ENCODE assay signal across 9 cellular contexts in the genomic region with DNA sequence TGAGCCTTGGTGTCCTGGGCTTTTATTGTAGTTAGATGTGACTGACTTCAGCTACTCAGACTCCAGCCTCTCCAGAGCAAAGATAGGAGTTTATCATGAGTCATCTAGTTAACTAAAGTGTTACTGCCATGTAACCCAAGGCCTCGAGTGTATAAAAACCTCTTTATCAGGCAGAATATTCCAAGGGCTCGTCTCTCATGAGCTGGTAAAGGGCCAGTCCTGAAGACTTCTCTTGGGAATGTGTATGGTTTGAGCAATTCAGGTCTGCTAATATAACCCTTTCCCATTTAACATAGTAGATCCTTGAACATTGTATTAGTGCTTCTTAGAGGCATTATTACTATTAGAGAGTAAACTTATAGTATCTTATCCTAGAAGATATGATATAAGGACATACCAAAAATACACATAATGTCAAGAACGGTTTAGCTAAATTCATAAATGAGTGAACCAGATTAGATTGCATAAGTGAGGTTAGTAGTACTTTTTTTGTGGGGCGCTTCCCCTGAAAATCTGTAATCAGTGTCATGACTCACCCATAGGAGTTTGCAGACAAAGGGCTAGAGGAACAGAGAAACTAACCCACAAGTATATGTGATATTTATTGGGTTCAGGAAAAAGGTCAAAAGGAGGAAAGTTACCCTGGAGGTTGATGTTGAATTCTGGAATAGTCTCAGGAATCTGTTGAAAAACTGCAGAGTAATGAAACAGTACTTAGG. TPM values are rescaled to one million over a fixed set of nuclear protein-coding genes. Genes with fewer than 3 reads are reported as not detected.
A peak's percentile ranks its signal among the peaks of the same experiment; 100 is the strongest.
DNase-seq lines count a peak whose midpoint lies in the region; ATAC-seq, FAIRE-seq and TF ChIP-seq lines count a peak whose summit lies in the region.
"Had no signal": no experiment of that assay in that cellular context is flagged by ENCODE, and none has a peak within 500 bp of the region (broad histone marks: within the 10 kb centered on the region; RNA-seq: fewer than 3 reads in every experiment).

No MANE protein-coding gene starts in this region.

- no peak overlapping the region for H3K4me3 ChIP-seq in fibroblast of villous mesenchyme (ENCODE audit: low read depth, low read length)
- no peak overlapping the region for H3K4me3 ChIP-seq in H7 (ENCODE audit: insufficient read depth, low read depth, low read length)

- H3K4me1 Mint-ChIP-seq in activated naive CD8-positive, alpha-beta T cell treated with anti-CD3 and anti-CD28 coated beads, Interleukin-2, amount 50 U/mL, for 24 hours, result peaks cover 26% of the 10 kb centered on the region
- H3K4me1 Mint-ChIP-seq in activated naive CD8-positive, alpha-beta T cell treated with anti-CD3 and anti-CD28 coated beads for 36 hours, result peaks cover 8% of the 10 kb centered on the region

- no peaks in the 10 kb centered on the region for H3K9me3 Mint-ChIP-seq in activated naive CD8-positive, alpha-beta T cell treated with anti-CD3 and anti-CD28 coated beads, Interleukin-2, amount 50 U/mL, for 24 hours
- H3K9me3 Mint-ChIP-seq in activated naive CD8-positive, alpha-beta T cell treated with anti-CD3 and anti-CD28 coated beads for 36 hours, result no peaks in the 10 kb centered on the region

- no peak for ATAC-seq in activated naive CD8-positive, alpha-beta T cell treated with anti-CD3 and anti-CD28 coated beads, Interleukin-2, amount 50 U/mL, for 24 hours
- ATAC-seq in GM19328 (IDR thresholded peaks at IDR 0.05; ENCODE audit: unreplicated experiment) (no peak), GM21737 (IDR thresholded peaks at IDR 0.05; ENCODE audit: unreplicated experiment) (no peak)

- H3K36me3 Mint-ChIP-seq in activated naive CD8-positive, alpha-beta T cell treated with anti-CD3 and anti-CD28 coated beads, Interleukin-2, amount 50 U/mL, for 24 hours (ENCODE audit: low read depth), result no peaks in the 10 kb centered on the region
- H3K36me3 Mint-ChIP-seq in activated naive CD8-positive, alpha-beta T cell treated with anti-CD3 and anti-CD28 coated beads for 36 hours, result no peaks in the 10 kb centered on the region

- no peak overlapping the region for H3K4me3 Mint-ChIP-seq in activated naive CD8-positive, alpha-beta T cell treated with anti-CD3 and anti-CD28 coated beads, Interleukin-2, amount 50 U/mL, for 24 hours
- no peak overlapping the region for H3K4me3 Mint-ChIP-seq in activated naive CD8-positive, alpha-beta T cell treated with anti-CD3 and anti-CD28 coated beads for 36 hours

- H3K27ac Mint-ChIP-seq in activated naive CD8-positive, alpha-beta T cell treated with anti-CD3 and anti-CD28 coated beads, Interleukin-2, amount 50 U/mL, for 24 hours, result peak overlapping the region; percentile 17
- H3K27ac Mint-ChIP-seq in activated naive CD8-positive, alpha-beta T cell treated with anti-CD3 and anti-CD28 coated beads for 36 hours, result no peak overlapping the region

- H3K36me3 ChIP-seq in H7 (replicated peaks; ENCODE audit: control insufficient read depth, insufficient read depth, low read length), result no peaks in the 10 kb centered on the region

- H3K27me3 ChIP-seq in H7 (ENCODE audit: control insufficient read depth, insufficient read depth, low read length), result no peaks in the 10 kb centered on the region

- FAIRE-seq in urothelium cell line (lab: Jason Lieb, UNC), result no peak

- peaks cover 9% of the 10 kb centered on the region for H3K27me3 Mint-ChIP-seq in activated naive CD8-positive, alpha-beta T cell treated with anti-CD3 and anti-CD28 coated beads, Interleukin-2, amount 50 U/mL, for 24 hours
- H3K27me3 Mint-ChIP-seq in activated naive CD8-positive, alpha-beta T cell treated with anti-CD3 and anti-CD28 coated beads for 36 hours, result peaks cover 5% of the 10 kb centered on the region

- no peak for TF ChIP-seq CTCF in fibroblast of villous mesenchyme (IDR thresholded peaks at IDR 0.05; ENCODE audit: insufficient read depth, low read depth, low read length)

- DNase-seq in activated naive CD8-positive, alpha-beta T cell treated with anti-CD3 and anti-CD28 coated beads, Interleukin-2, amount 50 U/mL, for 24 hours, result no peak
- no peak for DNase-seq in activated naive CD8-positive, alpha-beta T cell treated with anti-CD3 and anti-CD28 coated beads for 36 hours
- DNase-seq in NOMO-1 treated with DMSO at 0.1 percent for 48 hours (lab: John Stamatoyannopoulos, UW; ENCODE audit: unreplicated experiment), result peak; percentile 85
- DNase-seq in fibroblast of villous mesenchyme (ENCODE audit: low read depth), result peak; percentile 93
- DNase-seq in urothelium cell line (ENCODE audit: low spot score), result peak; percentile 18
- no peak for DNase-seq in H7
- DNase-seq: Caco-2 had no signal

RNA-seq across cellular contexts. Expression of gene DSE, which starts 16.0 kb away (rescaled TPM):
- total RNA-seq in activated naive CD8-positive, alpha-beta T cell treated with anti-CD3 and anti-CD28 coated beads for 36 hours, result 1 to 10 TPM; 3.2 to 4.9 TPM
- 93.3 and 111 TPM in 2 replicates for total RNA-seq in fibroblast of villous mesenchyme
- total RNA-seq in H7 (2014; rRNA removed; shearing (Covaris generic)), result 39.5 and 48.1 TPM in 2 replicates

Comparison
In these comparisons a context has a peak if more than half of its experiments do, and no peak if none do; other contexts are left out.
1. DNase-seq: peak in NOMO-1 treated with DMSO at 0.1 percent for 48 hours (single experiment), fibroblast of villous mesenchyme (single experiment) and urothelium cell line (single experiment); none in activated naive CD8-positive, alpha-beta T cell treated with anti-CD3 and anti-CD28 coated beads, Interleukin-2, amount 50 U/mL, for 24 hours (single experiment), activated naive CD8-positive, alpha-beta T cell treated with anti-CD3 and anti-CD28 coated beads for 36 hours (single experiment) and H7 (single experiment).